Comparison of ENCODE assay signal across 15 cellular contexts in genomic region chr16:79082955-79083354, GRCh38.
"Had no signal": no experiment of that assay in that cellular context is flagged by ENCODE, and none has a peak within 500 bp of the region (broad histone marks: within the 10 kb centered on the region; RNA-seq: fewer than 3 reads in every experiment).

No MANE protein-coding gene starts in this region.

- H3K9me3 Mint-ChIP-seq: effector memory CD8-positive, alpha-beta T cell; natural killer cell treated with Interleukin-12 subunit alpha and Interleukin-12 subunit beta and Interleukin-15 and Interleukin-18, amount 100 ng/mL, for 72 hours had no signal

- ATAC-seq: effector memory CD8-positive, alpha-beta T cell; natural killer cell treated with Interleukin-12 subunit alpha and Interleukin-12 subunit beta and Interleukin-15 and Interleukin-18, amount 100 ng/mL, for 72 hours; upper lobe of right lung had no signal

- H3K4me3 ChIP-seq: ascending aorta, breast epithelium, right atrium auricular region, thoracic aorta, upper lobe of right lung had no signal

- H3K27ac Mint-ChIP-seq: effector memory CD8-positive, alpha-beta T cell had no signal

- DNase-seq: activated CD4-positive, CD25-positive, alpha-beta regulatory T cell; dermis blood vessel endothelial cell; effector memory CD8-positive, alpha-beta T cell; foreskin melanocyte; head of caudate nucleus; mesendoderm; occipital lobe; stimulated activated CD4-positive, alpha-beta T cell treated with anti-CD3 and anti-CD28 coated beads, Interleukin-4, amount 100 ng/mL, for 1 hour; SW 1271; upper lobe of right lung had no signal

- H3K36me3 Mint-ChIP-seq: natural killer cell treated with Interleukin-12 subunit alpha and Interleukin-12 subunit beta and Interleukin-15 and Interleukin-18, amount 100 ng/mL, for 72 hours had no signal

- H3K4me3 Mint-ChIP-seq: effector memory CD8-positive, alpha-beta T cell; natural killer cell treated with Interleukin-12 subunit alpha and Interleukin-12 subunit beta and Interleukin-15 and Interleukin-18, amount 100 ng/mL, for 72 hours had no signal

- H3K27me3 Mint-ChIP-seq: effector memory CD8-positive, alpha-beta T cell had no signal
